In genomic region chr1:223393275-223394214, GRCh38 we compare ENCODE assay signal across 1 cellular context.
TF ChIP-seq lines count a peak whose summit lies in the region.

CCDC185 (plus strand) TSS chr1:223393415; CDS start chr1:223393476, 61 bp downstream.

TF ChIP-seq in SK-N-SH treated with all-trans-retinoic acid at 6 μM for 48 hours, 23 proteins besides CTCF, POLR2A, EP300 and RAD21 (continued from another document):
- TF ChIP-seq, protein P1, sequence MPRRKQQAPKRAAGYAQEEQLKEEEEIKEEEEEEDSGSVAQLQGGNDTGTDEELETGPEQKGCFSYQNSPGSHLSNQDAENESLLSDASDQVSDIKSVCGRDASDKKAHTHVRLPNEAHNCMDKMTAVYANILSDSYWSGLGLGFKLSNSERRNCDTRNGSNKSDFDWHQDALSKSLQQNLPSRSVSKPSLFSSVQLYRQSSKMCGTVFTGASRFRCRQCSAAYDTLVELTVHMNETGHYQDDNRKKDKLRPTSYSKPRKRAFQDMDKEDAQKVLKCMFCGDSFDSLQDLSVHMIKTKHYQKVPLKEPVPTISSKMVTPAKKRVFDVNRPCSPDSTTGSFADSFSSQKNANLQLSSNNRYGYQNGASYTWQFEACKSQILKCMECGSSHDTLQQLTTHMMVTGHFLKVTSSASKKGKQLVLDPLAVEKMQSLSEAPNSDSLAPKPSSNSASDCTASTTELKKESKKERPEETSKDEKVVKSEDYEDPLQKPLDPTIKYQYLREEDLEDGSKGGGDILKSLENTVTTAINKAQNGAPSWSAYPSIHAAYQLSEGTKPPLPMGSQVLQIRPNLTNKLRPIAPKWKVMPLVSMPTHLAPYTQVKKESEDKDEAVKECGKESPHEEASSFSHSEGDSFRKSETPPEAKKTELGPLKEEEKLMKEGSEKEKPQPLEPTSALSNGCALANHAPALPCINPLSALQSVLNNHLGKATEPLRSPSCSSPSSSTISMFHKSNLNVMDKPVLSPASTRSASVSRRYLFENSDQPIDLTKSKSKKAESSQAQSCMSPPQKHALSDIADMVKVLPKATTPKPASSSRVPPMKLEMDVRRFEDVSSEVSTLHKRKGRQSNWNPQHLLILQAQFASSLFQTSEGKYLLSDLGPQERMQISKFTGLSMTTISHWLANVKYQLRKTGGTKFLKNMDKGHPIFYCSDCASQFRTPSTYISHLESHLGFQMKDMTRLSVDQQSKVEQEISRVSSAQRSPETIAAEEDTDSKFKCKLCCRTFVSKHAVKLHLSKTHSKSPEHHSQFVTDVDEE (CRISPR knock-in tag; IDR thresholded peaks at IDR 0.05): no peak
- no peak for TF ChIP-seq ZFP30 (CRISPR knock-in tag; IDR thresholded peaks at IDR 0.05)
- TF ChIP-seq PPARA (CRISPR knock-in tag; IDR thresholded peaks at IDR 0.05; ENCODE audit: borderline replicate concordance): no peak
